10 cellular contexts compared by ENCODE assay signal in genomic region chr10:48493083-48493871, GRCh38.
DNase-seq lines count a peak whose midpoint lies in the region; ATAC-seq and TF ChIP-seq lines count a peak whose summit lies in the region.
"Had no signal": no experiment of that assay in that cellular context is flagged by ENCODE, and none has a peak within 500 bp of the region (broad histone marks: within the 10 kb centered on the region; RNA-seq: fewer than 3 reads in every experiment).

No MANE protein-coding gene starts in this region.

- H3K27me3 Mint-ChIP-seq in HFFc6 (ENCODE audit: insufficient read depth), result peaks cover 13% of the 10 kb centered on the region

- H3K9me2 ChIP-seq in hepatocyte (replicated peaks; ENCODE audit: insufficient read depth), result no peaks in the 10 kb centered on the region

- H3K27ac Mint-ChIP-seq in HFFc6, result peak overlapping the region; percentile 24; the same call in 1 of the 2 replicates

- intact Hi-C loops in cardiac septum (cut with DNase I), result no loop called here

- H3K36me3 ChIP-seq in BE2C (no peaks in the 10 kb centered on the region), RWPE2 (ENCODE audit: low read depth) (no peaks in the 10 kb centered on the region), hepatocyte (replicated peaks; ENCODE audit: insufficient read depth, low read depth) (no peaks in the 10 kb centered on the region)

- H3K4me1 Mint-ChIP-seq in HFFc6 (ENCODE audit: low read depth), result peaks cover 50% of the 10 kb centered on the region

- no peaks in the 10 kb centered on the region for H4K20me1 ChIP-seq in hepatocyte (ENCODE audit: insufficient read depth, poor library complexity, severe bottlenecking)

- H3K4me3 ChIP-seq in BE2C (ENCODE audit: low read depth, low read length) (no peak overlapping the region), RWPE2 (ENCODE audit: severe bottlenecking) (no peak overlapping the region), hepatocyte (no peak overlapping the region)

- WGBS in hepatocyte (ENCODE audit: low lambda C conversion rate, missing lambda C conversion rate), result 86% methylated on average over 16 of the region's 16 CpGs

- no peaks in the 10 kb centered on the region for H3K9me3 ChIP-seq in BE2C
- H3K9me3 ChIP-seq in RWPE2 (ENCODE audit: severe bottlenecking), result no peaks in the 10 kb centered on the region
- H3K9me3 ChIP-seq in hepatocyte (ENCODE audit: low read depth), result no peaks in the 10 kb centered on the region

- peak; percentile 73 for DNase-seq in BE2C
- no peak for DNase-seq in HFFc6
- peak; percentile 57 for DNase-seq in RWPE2 (ENCODE audit: low spot score)
- peak; percentile 74 for DNase-seq in cardiac septum (ENCODE audit: low spot score)
- DNase-seq in T1000 (lab: John Stamatoyannopoulos, UW), result no peak
- DNase-seq in hepatocyte (ENCODE audit: low spot score), result no peak
- DNase-seq in omental fat pad (ENCODE audit: low spot score), result no peak
- DNase-seq: Calu3; effector memory CD4-positive, alpha-beta T cell had no signal

- H2AFZ ChIP-seq in hepatocyte, result no peak overlapping the region

- H3K9me3 Mint-ChIP-seq in HFFc6, result no peaks in the 10 kb centered on the region

- H3K27ac ChIP-seq in RWPE2 (ENCODE audit: poor library complexity, severe bottlenecking), result no peak overlapping the region
- H3K27ac ChIP-seq in hepatocyte, result no peak overlapping the region

- H3K4me3 Mint-ChIP-seq in HFFc6, result no peak overlapping the region

- H3K27me3 ChIP-seq in BE2C, result no peaks in the 10 kb centered on the region
- no peaks in the 10 kb centered on the region for H3K27me3 ChIP-seq in RWPE2 (ENCODE audit: insufficient read depth, poor library complexity, severe bottlenecking)
- no peaks in the 10 kb centered on the region for H3K27me3 ChIP-seq in hepatocyte

- H3K4me1 ChIP-seq in BE2C (peaks cover 3% of the 10 kb centered on the region; the same call in 1 of the 2 replicates), RWPE2 (ENCODE audit: insufficient read depth, poor library complexity, severe bottlenecking) (peaks cover 7% of the 10 kb centered on the region), hepatocyte (ENCODE audit: insufficient read depth) (no peaks in the 10 kb centered on the region)

- peaks cover 25% of the 10 kb centered on the region for H3K36me3 Mint-ChIP-seq in HFFc6 (ENCODE audit: low read depth)

- no peak for TF ChIP-seq CTCF in BE2C (IDR thresholded peaks at IDR 0.05; ENCODE audit: low read depth, low read length)
- no peak for TF ChIP-seq CTCF in HFFc6 (IDR thresholded peaks at IDR 0.05)
- TF ChIP-seq CTCF in RWPE2 (IDR thresholded peaks at IDR 0.05; ENCODE audit: poor library complexity, severe bottlenecking), result no peak
- TF ChIP-seq CTCF in hepatocyte (IDR thresholded peaks at IDR 0.05; ENCODE audit: poor library complexity), result no peak
- no peak for TF ChIP-seq CTCF in omental fat pad (IDR thresholded peaks at IDR 0.05)

- no peak overlapping the region for H3K4me2 ChIP-seq in hepatocyte

- H3K79me2 ChIP-seq in hepatocyte, result no peaks in the 10 kb centered on the region

- ATAC-seq in RWPE2 (ENCODE audit: low read depth) (peak; percentile 37; the same call in 2 of the 3 replicates), GM21447 (IDR thresholded peaks at IDR 0.05; ENCODE audit: unreplicated experiment) (no peak), omental fat pad (ENCODE audit: low FRiP score) (no peak)

Comparison
In these comparisons a context has a peak if more than half of its experiments do, and no peak if none do; other contexts are left out.
1. DNase-seq: peak in BE2C (single experiment), RWPE2 (single experiment) and cardiac septum (single experiment); none in HFFc6 (single experiment), T1000 (single experiment), hepatocyte (single experiment) and omental fat pad (single experiment).